ENCODE assay signal across 16 cellular contexts in the genomic region with DNA sequence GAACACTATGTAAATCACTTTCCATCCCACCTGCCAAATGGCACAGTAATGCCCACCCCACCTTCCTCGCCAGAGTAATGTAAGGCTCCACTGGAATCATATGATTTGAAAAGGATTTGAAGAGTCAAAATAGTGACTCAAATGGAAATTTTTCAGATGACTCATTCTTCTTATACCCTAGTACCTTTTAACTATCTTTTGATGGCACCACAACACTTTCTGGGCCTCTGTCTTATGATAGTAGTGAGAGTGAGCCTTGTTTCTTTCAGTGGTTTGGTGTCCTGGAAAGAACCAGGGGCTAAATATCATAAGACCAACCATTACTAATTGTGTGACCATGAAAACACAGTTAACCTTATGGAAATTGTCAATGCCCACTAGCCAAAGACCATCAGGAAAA.
DNase-seq lines count a peak whose midpoint lies in the region; ATAC-seq, FAIRE-seq and TF ChIP-seq lines count a peak whose summit lies in the region.
"Had no signal": no experiment of that assay in that cellular context is flagged by ENCODE, and none has a peak within 500 bp of the region (broad histone marks: within the 10 kb centered on the region; RNA-seq: fewer than 3 reads in every experiment).

No MANE protein-coding gene starts in this region.

- H3K4me3 Mint-ChIP-seq in T-helper 17 cell = no peak overlapping the region
- H3K4me3 Mint-ChIP-seq: natural killer cell, T-cell had no signal

- H3K27ac ChIP-seq in keratinocyte (ENCODE audit: control insufficient read depth, insufficient read depth, low read length) (no peak overlapping the region), caudate nucleus (ENCODE audit: low read depth, low read length) (no peak overlapping the region)
- H3K27ac ChIP-seq: heart left ventricle, right lobe of liver had no signal

- no peak overlapping the region for H3K4me3 ChIP-seq in keratinocyte (ENCODE audit: control insufficient read depth in 2 of 3, extremely low read depth in 1 of 3, insufficient read depth in 2 of 3, low read depth in 1 of 3, low read length in 3 of 3)
- H3K4me3 ChIP-seq: heart left ventricle, right lobe of liver had no signal

- H3K79me2 ChIP-seq in keratinocyte (ENCODE audit: control insufficient read depth, insufficient read depth, low read length) = no peaks in the 10 kb centered on the region

- no peaks in the 10 kb centered on the region for H3K9me1 ChIP-seq in keratinocyte (ENCODE audit: control insufficient read depth, extremely low read depth, insufficient read depth, low read length)

- no peak for TF ChIP-seq CTCF in keratinocyte (optimal IDR thresholded peaks at IDR 0.05 in 1 of 3, IDR thresholded peaks at IDR 0.05 in 1 of 3, conservative IDR thresholded peaks at IDR 0.05 in 1 of 3; ENCODE audit: extremely low read depth in 1 of 3, insufficient read depth in 2 of 3, low read length in 3 of 3)

- H3K4me1 Mint-ChIP-seq in T-helper 17 cell = no peaks in the 10 kb centered on the region
- H3K4me1 Mint-ChIP-seq: T-cell had no signal

- ATAC-seq in GM18868 (IDR thresholded peaks at IDR 0.05; ENCODE audit: unreplicated experiment) = peak; percentile 90
- ATAC-seq in GM21786 (IDR thresholded peaks at IDR 0.05; ENCODE audit: unreplicated experiment) = peak; percentile 50
- ATAC-seq in HG03354 (IDR thresholded peaks at IDR 0.05; ENCODE audit: poor library complexity, severe bottlenecking, unreplicated experiment) = peak; percentile 57
- no peak for ATAC-seq in T-helper 17 cell
- ATAC-seq: heart left ventricle, left ventricle myocardium superior, natural killer cell, right lobe of liver, T-cell had no signal

- no peaks in the 10 kb centered on the region for H3K27me3 ChIP-seq in keratinocyte (ENCODE audit: control insufficient read depth, extremely low read depth, insufficient read depth, low read length)
- H3K27me3 ChIP-seq: right lobe of liver had no signal

- no peak overlapping the region for H3K27ac Mint-ChIP-seq in T-helper 17 cell
- H3K27ac Mint-ChIP-seq: natural killer cell, T-cell had no signal

- DNase-seq in keratinocyte (ENCODE audit: low read depth, low spot score) = no peak
- no peak for DNase-seq in Kasumi-1 (lab: John Stamatoyannopoulos, UW)
- no peak for DNase-seq in T-helper 17 cell
- DNase-seq in caudate nucleus (lab: John Stamatoyannopoulos, UW) = no peak
- DNase-seq: activated naive CD4-positive, alpha-beta T cell treated with Interleukin-2 at 50 U/mL for 16 hours; GDM1; heart left ventricle; KG1; left ventricle myocardium superior; natural killer cell; NCI-H2081 treated with DMSO at 0.1 percent for 48 hours; right lobe of liver; T-cell had no signal

- H3K9ac ChIP-seq in keratinocyte (ENCODE audit: control insufficient read depth, extremely low read depth, insufficient read depth, low read length) = no peak overlapping the region

- no peak overlapping the region for H2AFZ ChIP-seq in keratinocyte (ENCODE audit: control insufficient read depth, low read length)

- peak; percentile 13 for FAIRE-seq in keratinocyte (lab: Jason Lieb, UNC)

- dilution Hi-C loops in keratinocyte (cut with MboI; ENCODE audit: extremely low pct_ligation_motif_present, low sequenced_read_pairs) = no loop called here

- no peaks in the 10 kb centered on the region for H3K9me3 ChIP-seq in keratinocyte (ENCODE audit: control insufficient read depth, low read depth, low read length)
- H3K9me3 ChIP-seq in T-helper 17 cell (ENCODE audit: control insufficient read depth, low read length, poor library complexity, severe bottlenecking) = no peaks in the 10 kb centered on the region
- H3K9me3 ChIP-seq: heart left ventricle, right lobe of liver had no signal

- H3K36me3 Mint-ChIP-seq in T-helper 17 cell (ENCODE audit: low read depth) = no peaks in the 10 kb centered on the region
- H3K36me3 Mint-ChIP-seq: natural killer cell, T-cell had no signal

- H3K4me2 ChIP-seq in keratinocyte (ENCODE audit: control insufficient read depth, extremely low read depth, insufficient read depth, low read depth, low read length) = no peak overlapping the region

- no peaks in the 10 kb centered on the region for H3K36me3 ChIP-seq in keratinocyte (ENCODE audit: control insufficient read depth in 2 of 2, extremely low read depth in 1 of 2, insufficient read depth in 2 of 2, low read length in 2 of 2)
- H3K36me3 ChIP-seq: heart left ventricle, right lobe of liver had no signal

- H3K27me3 Mint-ChIP-seq in T-helper 17 cell = peaks cover 43% of the 10 kb centered on the region

- H3K4me1 ChIP-seq in keratinocyte (ENCODE audit: control insufficient read depth, extremely low read depth, insufficient read depth, low read length) = peaks cover 15% of the 10 kb centered on the region
- H3K4me1 ChIP-seq: right lobe of liver had no signal

- H4K20me1 ChIP-seq in keratinocyte (ENCODE audit: control insufficient read depth, extremely low read depth, insufficient read depth, low read length) = no peaks in the 10 kb centered on the region
